ENCODE assay signal across 8 cellular contexts in genomic region chr5:39283231-39283818, GRCh38.
DNase-seq lines count a peak whose midpoint lies in the region; ATAC-seq and TF ChIP-seq lines count a peak whose summit lies in the region.

No MANE protein-coding gene starts in this region.

- H2AFZ ChIP-seq in hepatocyte = no peak overlapping the region

- peak; percentile 96 for ATAC-seq in GM21447 (IDR thresholded peaks at IDR 0.05; ENCODE audit: unreplicated experiment)

- intact Hi-C loops in ascending aorta (cut with DNase I) = no loop called here
- intact Hi-C loops in spleen (cut with DNase I; ENCODE audit: low total_unique reads) = loop anchor here (5.0 to 10.0 kb wide), 2 partner anchors 66 to 139 kb away; partner anchors contain the start of gene FYB1

- TF ChIP-seq CTCF in ascending aorta (IDR thresholded peaks at IDR 0.05) = peak; percentile 19 to 47 (median 35)
- peak; percentile 62 for TF ChIP-seq CTCF in hepatocyte (IDR thresholded peaks at IDR 0.05; ENCODE audit: poor library complexity)
- TF ChIP-seq CTCF in spleen (IDR thresholded peaks at IDR 0.05 in 8 of 11, conservative IDR thresholded peaks at IDR 0.05 in 3 of 11) = peak in 10 of 11 experiments; percentile 49 to 78 (median 69)

- H3K9me2 ChIP-seq in hepatocyte (replicated peaks; ENCODE audit: insufficient read depth) = no peaks in the 10 kb centered on the region

- H3K9me3 ChIP-seq in ascending aorta = no peaks in the 10 kb centered on the region
- H3K9me3 ChIP-seq in hepatocyte (ENCODE audit: low read depth) = no peaks in the 10 kb centered on the region
- H3K9me3 ChIP-seq in spleen = no peaks in the 10 kb centered on the region

- DNase-seq in EL = peak; percentile 75
- peak; percentile 83 for DNase-seq in HuH-7 (ENCODE audit: low spot score)
- peak; percentile 33 for DNase-seq in SW480 (ENCODE audit: low spot score)
- no peak for DNase-seq in ascending aorta (ENCODE audit: low spot score in 2 of 2)
- peak; percentile 82 for DNase-seq in hepatocyte (ENCODE audit: low spot score)
- DNase-seq in spleen = no peak
- no peak for DNase-seq in ureter (ENCODE audit: low spot score)

- H3K4me3 ChIP-seq in ascending aorta = no peak overlapping the region
- no peak overlapping the region for H3K4me3 ChIP-seq in hepatocyte
- H3K4me3 ChIP-seq in spleen = no peak overlapping the region

- H3K79me2 ChIP-seq in hepatocyte = no peaks in the 10 kb centered on the region

- H3K4me2 ChIP-seq in hepatocyte = no peak overlapping the region

- H3K27ac ChIP-seq in ascending aorta (no peak overlapping the region), hepatocyte (no peak overlapping the region), spleen (peak overlapping the region in 2 of 8 donors; percentile 35 to 67)

- 23% methylated on average over 3 of the region's 3 CpGs for WGBS in hepatocyte (ENCODE audit: low lambda C conversion rate, missing lambda C conversion rate)
- WGBS in spleen, 5 donors = 6 to 17% (median 8%) methylated on average over 3 of the region's 3 CpGs

- no peak for TF ChIP-seq POLR2A in spleen (IDR thresholded peaks at IDR 0.05)

- H3K4me1 ChIP-seq in ascending aorta (no peaks in the 10 kb centered on the region), hepatocyte (ENCODE audit: insufficient read depth) (no peaks in the 10 kb centered on the region), spleen (peaks cover 0 to 14% (median 2%) of the 10 kb centered on the region in 6 donors)

- H3K36me3 ChIP-seq in ascending aorta (no peaks in the 10 kb centered on the region), hepatocyte (replicated peaks; ENCODE audit: insufficient read depth, low read depth) (no peaks in the 10 kb centered on the region), spleen (no peaks in the 10 kb centered on the region)

- H4K20me1 ChIP-seq in hepatocyte (ENCODE audit: insufficient read depth, poor library complexity, severe bottlenecking) = no peaks in the 10 kb centered on the region

- no peaks in the 10 kb centered on the region for H3K27me3 ChIP-seq in ascending aorta
- no peaks in the 10 kb centered on the region for H3K27me3 ChIP-seq in hepatocyte
- peaks cover 0 to 3% (median 0%) of the 10 kb centered on the region in 7 donors for H3K27me3 ChIP-seq in spleen (replicated peaks in 1 of 7)

Comparison
In these comparisons a context has a peak if more than half of its experiments do, and no peak if none do; other contexts are left out.
1. DNase-seq: peak in EL (single experiment), HuH-7 (single experiment), SW480 (single experiment) and hepatocyte (single experiment); none in ascending aorta (0 of 2), spleen (single experiment) and ureter (single experiment).
2. Peak in every context shown above with its lines, with median percentiles within 50 percentile points of each other: CTCF ChIP-seq.